8 cellular contexts compared by ENCODE assay signal in the genomic region with DNA sequence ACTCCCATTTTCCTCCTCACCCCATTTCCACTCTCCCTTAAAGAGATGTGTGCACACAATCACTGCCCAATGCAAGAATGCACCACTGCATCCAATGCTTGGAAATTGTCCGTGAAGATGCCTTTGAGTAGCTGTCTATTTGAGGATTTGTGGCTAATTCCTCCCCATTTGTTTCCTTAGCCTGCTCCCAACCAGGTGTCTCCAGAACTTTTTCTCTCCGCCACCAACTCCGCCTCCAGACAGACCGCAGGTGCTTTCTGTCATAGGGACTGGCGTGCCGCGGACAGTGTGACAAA. TPM values are rescaled to one million over a fixed set of nuclear protein-coding genes. Genes with fewer than 3 reads are reported as not detected.
DNase-seq lines count a peak whose midpoint lies in the region; TF ChIP-seq lines count a peak whose summit lies in the region.

No MANE protein-coding gene starts in this region.

- H3K27ac Mint-ChIP-seq in activated naive CD4-positive, alpha-beta T cell treated with anti-CD3 and anti-CD28 coated beads for 36 hours, result peak overlapping the region; percentile 92
- peak overlapping the region; percentile 86 to 98 (median 95) for H3K27ac Mint-ChIP-seq in nephron

- H3K9me3 ChIP-seq in HUES48 (ENCODE audit: control insufficient read depth, insufficient read depth, low read length), result no peaks in the 10 kb centered on the region

- intact Hi-C loops in activated naive CD4-positive, alpha-beta T cell treated with anti-CD3 and anti-CD28 coated beads for 36 hours (cut with micrococcal nuclease), result loop anchor here (1.0 to 5.0 kb wide), 2 partner anchors 300 to 453 kb away; a partner anchor contains a TSS

- H3K27ac ChIP-seq in HUES48 (ENCODE audit: low read depth, low read length), result peak overlapping the region; percentile 90

- H3K27me3 Mint-ChIP-seq in activated naive CD4-positive, alpha-beta T cell treated with anti-CD3 and anti-CD28 coated beads for 36 hours (ENCODE audit: low read depth), result no peaks in the 10 kb centered on the region
- no peaks in the 10 kb centered on the region for H3K27me3 Mint-ChIP-seq in nephron (ENCODE audit: low read depth)

- peak overlapping the region; percentile 92 for H3K4me3 Mint-ChIP-seq in activated naive CD4-positive, alpha-beta T cell treated with anti-CD3 and anti-CD28 coated beads for 36 hours
- H3K4me3 Mint-ChIP-seq in nephron, result peak overlapping the region; percentile 95 to 100 (median 96)

- CTCF ChIA-PET in activated naive CD4-positive, alpha-beta T cell treated with anti-CD3 and anti-CD28 coated beads for 36 hours (lab: Charles Lee), result interaction anchor here (3.1 to 3.3 kb wide), 2 partner anchors 64 to 66 kb away, joined by 9 to 12 read pairs; no protein-coding TSS in a partner anchor

- H3K4me1 Mint-ChIP-seq in activated naive CD4-positive, alpha-beta T cell treated with anti-CD3 and anti-CD28 coated beads for 36 hours (ENCODE audit: low read depth), result peaks cover 70% of the 10 kb centered on the region
- H3K4me1 Mint-ChIP-seq in nephron, result peaks cover 46% of the 10 kb centered on the region

- no peaks in the 10 kb centered on the region for H3K9me3 Mint-ChIP-seq in activated naive CD4-positive, alpha-beta T cell treated with anti-CD3 and anti-CD28 coated beads for 36 hours
- no peaks in the 10 kb centered on the region for H3K9me3 Mint-ChIP-seq in nephron

- TF ChIP-seq CTCF in choroid plexus epithelial cell (conservative IDR thresholded peaks at IDR 0.05; ENCODE audit: low read depth, low read length) (no peak), nephron (IDR thresholded peaks at IDR 0.05; ENCODE audit: unreplicated experiment in 3 of 3) (no peak)

- H3K4me3 ChIP-seq in HUES48 (ENCODE audit: low read depth, low read length) (peak overlapping the region; percentile 90), choroid plexus epithelial cell (ENCODE audit: low read depth, low read length) (peak overlapping the region; percentile 94)

- peak overlapping the region; percentile 46 for H3K9ac ChIP-seq in HUES48 (ENCODE audit: low read depth, low read length)

- no peaks in the 10 kb centered on the region for H3K36me3 ChIP-seq in HUES48 (ENCODE audit: control insufficient read depth, insufficient read depth, low read length)

- H3K36me3 Mint-ChIP-seq in activated naive CD4-positive, alpha-beta T cell treated with anti-CD3 and anti-CD28 coated beads for 36 hours (ENCODE audit: low read depth), result peaks cover 8% of the 10 kb centered on the region
- peaks cover 4% of the 10 kb centered on the region for H3K36me3 Mint-ChIP-seq in nephron (ENCODE audit: low read depth)

- peaks cover 13% of the 10 kb centered on the region for H3K4me1 ChIP-seq in HUES48 (ENCODE audit: control insufficient read depth, insufficient read depth, low read length)

- no peak for DNase-seq in activated naive CD4-positive, alpha-beta T cell treated with anti-CD3 and anti-CD28 coated beads for 36 hours
- no peak for DNase-seq in activated naive CD4-positive, alpha-beta T cell (lab: John Stamatoyannopoulos, UW)
- DNase-seq in choroid plexus epithelial cell (ENCODE audit: low read depth) (no peak), HuH-7.5 (ENCODE audit: low spot score) (no peak), HuH-7 (ENCODE audit: low spot score) (no peak)
- DNase-seq in stimulated activated naive CD4-positive, alpha-beta T cell treated with Interleukin-2 at 50 U/mL for 16 hours (lab: John Stamatoyannopoulos, UW), result no peak

- H3K27me3 ChIP-seq in HUES48 (ENCODE audit: control insufficient read depth, insufficient read depth, low read length), result no peaks in the 10 kb centered on the region

RNA-seq across cellular contexts. Expression of a gene that starts 0.5 kb away (rescaled TPM):
- total RNA-seq in activated naive CD4-positive, alpha-beta T cell treated with anti-CD3 and anti-CD28 coated beads for 36 hours, result 10 to 100 TPM; 35.2 to 36.4 TPM
